ENCODE assay signal across 9 cellular contexts in the genomic region with DNA sequence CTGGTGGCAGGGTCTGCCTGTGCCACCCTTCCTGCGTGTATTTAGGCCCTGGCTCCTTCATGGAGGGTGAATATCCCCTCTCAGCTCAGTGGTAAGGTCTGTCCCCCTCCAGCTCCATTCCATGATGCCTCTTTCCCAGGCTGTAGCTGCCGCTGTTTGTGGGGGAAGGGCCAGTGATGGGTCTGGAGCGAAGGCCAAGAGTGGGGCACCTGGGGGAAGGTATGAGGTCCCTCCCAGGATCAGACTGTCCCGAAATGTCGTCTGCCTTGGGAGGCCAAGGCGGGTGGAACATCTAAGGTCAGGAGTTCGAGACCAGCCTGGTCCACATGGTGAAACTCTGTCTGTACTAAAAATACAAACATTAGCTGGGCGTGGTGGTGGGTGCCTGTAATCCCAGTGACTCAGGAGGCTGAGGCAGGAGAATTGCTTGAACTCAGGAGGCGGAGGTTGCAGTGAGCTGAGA. TPM values are rescaled to one million over a fixed set of nuclear protein-coding genes. Genes with fewer than 3 reads are reported as not detected.
DNase-seq lines count a peak whose midpoint lies in the region; ATAC-seq, FAIRE-seq and TF ChIP-seq lines count a peak whose summit lies in the region.
"Had no signal": no experiment of that assay in that cellular context is flagged by ENCODE, and none has a peak within 500 bp of the region (broad histone marks: within the 10 kb centered on the region; RNA-seq: fewer than 3 reads in every experiment).

No MANE protein-coding gene starts in this region.

- DNase-seq in NCI-H2171 treated with DMSO at 0.1 percent for 48 hours (lab: John Stamatoyannopoulos, UW) (peak; percentile 3), NCI-H2171 (lab: John Stamatoyannopoulos, UW) (no peak), kidney (no peak)
- no peak for DNase-seq in central memory CD4-positive, alpha-beta T cell

- H3K27me3 ChIP-seq in subcutaneous abdominal adipose tissue (ENCODE audit: control insufficient read depth in 5 of 5, insufficient read depth in 4 of 5, low read length in 5 of 5) = no peaks in the 10 kb centered on the region

- H3K4me3 ChIP-seq in kidney (ENCODE audit: low read length in 2 of 2) (peak overlapping the region; percentile 46 to 59), subcutaneous abdominal adipose tissue (ENCODE audit: low read depth in 1 of 5, low read length in 5 of 5) (peak overlapping the region; percentile 69 to 81 (median 77))

- H3K27ac ChIP-seq in kidney (ENCODE audit: low read depth in 2 of 2, low read length in 2 of 2) (peak overlapping the region; percentile 85 to 93), subcutaneous abdominal adipose tissue (ENCODE audit: low read depth, low read length) (peak overlapping the region; percentile 94)

- peak overlapping the region; percentile 73 for H3K4me3 Mint-ChIP-seq in activated naive CD8-positive, alpha-beta T cell

- no peak for FAIRE-seq in kidney (lab: Jason Lieb, UNC)
- FAIRE-seq: A204.1 had no signal

- H3K4me1 ChIP-seq in kidney (ENCODE audit: control insufficient read depth in 1 of 2, insufficient read depth in 1 of 2, low read depth in 1 of 2, low read length in 2 of 2) (peaks cover 11 to 49% of the 10 kb centered on the region in 2 donors), subcutaneous abdominal adipose tissue (ENCODE audit: control insufficient read depth in 5 of 5, insufficient read depth in 5 of 5, low read length in 5 of 5) (peaks cover 6 to 82% (median 65%) of the 10 kb centered on the region in 5 donors)

- H3K9me3 ChIP-seq in kidney (ENCODE audit: control insufficient read depth in 1 of 2, low read length in 2 of 2) (no peaks in the 10 kb centered on the region), subcutaneous abdominal adipose tissue (ENCODE audit: control insufficient read depth in 5 of 5, low read length in 5 of 5) (no peaks in the 10 kb centered on the region)

- no peak for TF ChIP-seq CTCF in kidney (IDR thresholded peaks at IDR 0.05; ENCODE audit: borderline replicate concordance, extremely low read depth, insufficient read depth)

- no peak overlapping the region for H3K27ac Mint-ChIP-seq in activated naive CD8-positive, alpha-beta T cell

- no peaks in the 10 kb centered on the region for H3K27me3 Mint-ChIP-seq in activated naive CD8-positive, alpha-beta T cell

- H3K4me1 Mint-ChIP-seq in activated naive CD8-positive, alpha-beta T cell (ENCODE audit: low read depth) = peaks cover 16% of the 10 kb centered on the region

- H3K9ac ChIP-seq in kidney (ENCODE audit: low read length in 2 of 2) (peak overlapping the region; percentile 39 to 80), subcutaneous abdominal adipose tissue (ENCODE audit: low read length in 5 of 5) (peak overlapping the region; percentile 68 to 95 (median 77))

- H3K36me3 Mint-ChIP-seq in activated naive CD8-positive, alpha-beta T cell = no peaks in the 10 kb centered on the region

- no peaks in the 10 kb centered on the region for H3K9me3 Mint-ChIP-seq in activated naive CD8-positive, alpha-beta T cell (ENCODE audit: low read depth)

- intact Hi-C loops in kidney (cut with DNase I) = no loop called here

- H3K36me3 ChIP-seq in kidney (ENCODE audit: control insufficient read depth in 1 of 2, insufficient read depth in 2 of 2, low read length in 2 of 2) (peaks cover 7 to 20% of the 10 kb centered on the region in 2 donors), subcutaneous abdominal adipose tissue (ENCODE audit: control insufficient read depth in 5 of 5, insufficient read depth in 5 of 5, low read length in 5 of 5) (peaks cover 0 to 29% (median 28%) of the 10 kb centered on the region in 5 donors)

- ATAC-seq in GM21786 (IDR thresholded peaks at IDR 0.05; ENCODE audit: unreplicated experiment) (no peak), HG03095 (IDR thresholded peaks at IDR 0.05; ENCODE audit: unreplicated experiment) (no peak)

RNA-seq across cellular contexts. Expression of a gene that starts 1.1 kb away (rescaled TPM):
- 476 TPM for total RNA-seq in kidney
- polyA plus RNA-seq in kidney (ENCODE audit: insufficient read depth, low read depth, low replicate concordance) = 379 TPM

RNA-seq across cellular contexts. Expression of a gene that starts 6.2 kb away (rescaled TPM):
- total RNA-seq in kidney = 22.6 TPM
- 16.5 TPM for polyA plus RNA-seq in kidney (ENCODE audit: insufficient read depth, low read depth, low replicate concordance)

RNA-seq across cellular contexts. Expression of a gene that starts 8.4 kb away (rescaled TPM):
- 107 TPM for total RNA-seq in kidney
- 376 TPM for polyA plus RNA-seq in kidney (ENCODE audit: insufficient read depth, low read depth, low replicate concordance)

RNA-seq across cellular contexts. Expression of a gene that starts 8.8 kb away (rescaled TPM):
- total RNA-seq in kidney = 104 TPM
- polyA plus RNA-seq in kidney (ENCODE audit: insufficient read depth, low read depth, low replicate concordance) = 81.2 TPM

RNA-seq across cellular contexts. Expression of a gene that starts 15.2 kb away (rescaled TPM):
- total RNA-seq in kidney = 173 TPM
- 67.9 TPM for polyA plus RNA-seq in kidney (ENCODE audit: insufficient read depth, low read depth, low replicate concordance)
